Comparison of ENCODE assay signal across 8 cellular contexts in genomic region chr22:31628969-31629723, GRCh38. TPM values are rescaled to one million over a fixed set of nuclear protein-coding genes. Genes with fewer than 3 reads are reported as not detected.
A peak's percentile ranks its signal among the peaks of the same experiment; 100 is the strongest.
DNase-seq lines count a peak whose midpoint lies in the region; ATAC-seq and TF ChIP-seq lines count a peak whose summit lies in the region.

No MANE protein-coding gene starts in this region.

- no peaks in the 10 kb centered on the region for H3K27me3 ChIP-seq in stomach smooth muscle (ENCODE audit: control insufficient read depth in 1 of 2, insufficient read depth in 2 of 2, low read length in 2 of 2)

- H3K4me1 ChIP-seq in stomach smooth muscle (ENCODE audit: control insufficient read depth, insufficient read depth, low read length) = peaks cover 70% of the 10 kb centered on the region

- H3K27me3 Mint-ChIP-seq in activated CD8-positive, alpha-beta memory T cell treated with anti-CD3 and anti-CD28 coated beads, Interleukin-2, amount 10 ng/mL, durations not matched to agents 7 days and 5 days = no peaks in the 10 kb centered on the region

- ATAC-seq in activated CD8-positive, alpha-beta memory T cell treated with anti-CD3 and anti-CD28 coated beads, Interleukin-2, amount 10 ng/mL, durations not matched to agents 7 days and 5 days = no peak
- no peak for ATAC-seq in HG03469 (IDR thresholded peaks at IDR 0.05; ENCODE audit: unreplicated experiment)

- TF ChIP-seq CTCF in fibroblast of villous mesenchyme (IDR thresholded peaks at IDR 0.05; ENCODE audit: insufficient read depth, low read depth, low read length) = peak; percentile 11

- H3K4me1 Mint-ChIP-seq in activated CD8-positive, alpha-beta memory T cell treated with anti-CD3 and anti-CD28 coated beads, Interleukin-2, amount 10 ng/mL, durations not matched to agents 7 days and 5 days = peaks cover 34% of the 10 kb centered on the region

- H3K4me3 ChIP-seq in fibroblast of villous mesenchyme (ENCODE audit: low read depth, low read length) = peak overlapping the region; percentile 89
- H3K4me3 ChIP-seq in stomach smooth muscle (ENCODE audit: low read length in 2 of 2) = peak overlapping the region; percentile 79 to 83

- H3K9me3 ChIP-seq in stomach smooth muscle (ENCODE audit: control insufficient read depth in 2 of 2, low read length in 2 of 2) = no peaks in the 10 kb centered on the region

- peak overlapping the region in 1 of 2 donors; percentile 73 for H3K9ac ChIP-seq in stomach smooth muscle (ENCODE audit: low read length in 2 of 2)

- peak overlapping the region; percentile 83 for H3K27ac Mint-ChIP-seq in activated CD8-positive, alpha-beta memory T cell treated with anti-CD3 and anti-CD28 coated beads, Interleukin-2, amount 10 ng/mL, durations not matched to agents 7 days and 5 days

- H3K4me3 Mint-ChIP-seq in activated CD8-positive, alpha-beta memory T cell treated with anti-CD3 and anti-CD28 coated beads, Interleukin-2, amount 10 ng/mL, durations not matched to agents 7 days and 5 days = peak overlapping the region; percentile 85

- peaks cover 2% of the 10 kb centered on the region for H3K36me3 Mint-ChIP-seq in activated CD8-positive, alpha-beta memory T cell treated with anti-CD3 and anti-CD28 coated beads, Interleukin-2, amount 10 ng/mL, durations not matched to agents 7 days and 5 days

- peak; percentile 60 for DNase-seq in activated CD8-positive, alpha-beta memory T cell treated with anti-CD3 and anti-CD28 coated beads, Interleukin-2, amount 10 ng/mL, durations not matched to agents 7 days and 5 days
- DNase-seq in activated CD8-positive, alpha-beta memory T cell treated with anti-CD3 and anti-CD28 coated beads, Interleukin-2, amount 50 U/mL, for 4 hours = no peak
- peak; percentile 33 to 43 for DNase-seq in activated CD4-positive, alpha-beta T cell treated with anti-CD3 and anti-CD28 coated beads, Interleukin-2, amount 50 U/mL, for 4 hours
- DNase-seq in fibroblast of villous mesenchyme (ENCODE audit: low read depth) (no peak), NCI-H524 treated with DMSO at 0.1 percent for 48 hours (lab: John Stamatoyannopoulos, UW) (no peak), epidermal melanocyte (ENCODE audit: insufficient read length, low spot score) (no peak)

- H3K9me3 Mint-ChIP-seq in activated CD8-positive, alpha-beta memory T cell treated with anti-CD3 and anti-CD28 coated beads, Interleukin-2, amount 10 ng/mL, durations not matched to agents 7 days and 5 days (ENCODE audit: low read depth) = no peaks in the 10 kb centered on the region

- H3K27ac ChIP-seq in stomach smooth muscle (ENCODE audit: low read length) = peak overlapping the region; percentile 73

- CTCF ChIA-PET in activated CD8-positive, alpha-beta memory T cell treated with anti-CD3 and anti-CD28 coated beads, Interleukin-2, amount 10 ng/mL, durations not matched to agents 7 days and 5 days (lab: Charles Lee) = interaction anchor here (1.2 to 7.7 kb wide), 9 partner anchors 10 to 138 kb away, joined by 3 to 58 read pairs (median 9); partner anchors contain the start of gene PISD

- H3K36me3 ChIP-seq in stomach smooth muscle (ENCODE audit: control insufficient read depth in 2 of 2, insufficient read depth in 2 of 2, low read length in 2 of 2) = peaks cover 2% of the 10 kb centered on the region in 2 donors

RNA-seq across cellular contexts. Expression of gene PISD, which starts 32.9 kb away (rescaled TPM):
- 10 to 100 TPM; 34.7 to 40.0 TPM for total RNA-seq in activated CD8-positive, alpha-beta memory T cell treated with anti-CD3 and anti-CD28 coated beads, Interleukin-2, amount 10 ng/mL, durations not matched to agents 7 days and 5 days
- total RNA-seq in fibroblast of villous mesenchyme = 40.6 and 56.6 TPM in 2 replicates

Comparison
In these comparisons a context has a peak if more than half of its experiments do, and no peak if none do; other contexts are left out.
1. DNase-seq: peak in activated CD8-positive, alpha-beta memory T cell treated with anti-CD3 and anti-CD28 coated beads, Interleukin-2, amount 10 ng/mL, durations not matched to agents 7 days and 5 days (single experiment) and activated CD4-positive, alpha-beta T cell treated with anti-CD3 and anti-CD28 coated beads, Interleukin-2, amount 50 U/mL, for 4 hours (2 of 2); none in activated CD8-positive, alpha-beta memory T cell treated with anti-CD3 and anti-CD28 coated beads, Interleukin-2, amount 50 U/mL, for 4 hours (single experiment), fibroblast of villous mesenchyme (single experiment), NCI-H524 treated with DMSO at 0.1 percent for 48 hours (single experiment) and epidermal melanocyte (single experiment).